In the genomic region with DNA sequence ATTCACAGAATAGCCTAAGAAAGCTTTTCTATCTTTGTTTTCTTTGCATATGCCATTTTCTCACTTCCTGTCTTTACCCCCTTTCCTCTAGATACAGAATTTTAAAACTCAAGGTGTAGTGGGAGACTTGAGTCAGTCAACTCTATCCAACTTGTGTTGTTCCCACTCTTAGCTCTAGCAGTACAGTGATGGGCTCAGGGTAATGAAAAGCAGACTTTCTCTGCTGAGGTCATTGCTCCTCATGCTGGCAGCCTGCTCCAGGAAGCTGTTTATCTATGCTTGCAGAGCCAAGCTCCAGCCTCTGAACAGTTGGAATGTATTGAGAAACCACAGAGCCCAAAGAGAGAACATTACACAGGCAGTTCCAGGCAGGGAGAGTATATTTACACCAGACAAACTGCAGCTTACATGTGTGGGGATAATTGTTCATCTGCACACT, we compare ENCODE assay signal across 1 cellular context.
TF ChIP-seq lines count a peak whose summit lies in the region.

No MANE protein-coding gene starts in this region.

TF ChIP-seq in K562, 482 proteins besides CTCF, POLR2A, EP300 and RAD21 (continued from another document and continues in another):
- TF ChIP-seq OTX1 (CRISPR knock-in tag; IDR thresholded peaks at IDR 0.05) (no peak), COPS2 (conservative IDR thresholded peaks at IDR 0.05) (no peak), SIRT6 (IDR thresholded peaks at IDR 0.05; ENCODE audit: low read depth, low read length) (no peak), ZNF75A (CRISPR knock-in tag; IDR thresholded peaks at IDR 0.05) (no peak), ELF2 (CRISPR knock-in tag; IDR thresholded peaks at IDR 0.05) (no peak), ZSCAN29 (IDR thresholded peaks at IDR 0.05) (no peak), RFX5 (IDR thresholded peaks at IDR 0.05; ENCODE audit: low read depth, low read length) (no peak), ZNF165 (CRISPR knock-in tag; IDR thresholded peaks at IDR 0.05; ENCODE audit: borderline replicate concordance) (no peak), FOSL1 (tag; conservative IDR thresholded peaks at IDR 0.05) (0 out of 2 replicates have a peak, but pooled peaks have one; percentile 28), RB1 (IDR thresholded peaks at IDR 0.05; ENCODE audit: low read depth) (no peak), HNRNPK (IDR thresholded peaks at IDR 0.05; ENCODE audit: low read depth, low read length, poor library complexity, severe bottlenecking) (no peak), KDM4B (IDR thresholded peaks at IDR 0.05; ENCODE audit: borderline replicate concordance in 2 of 2, low read depth in 1 of 2) (no peak), SNIP1 (IDR thresholded peaks at IDR 0.05; ENCODE audit: low read depth) (no peak), RBM14 (IDR thresholded peaks at IDR 0.05; ENCODE audit: borderline replicate concordance, insufficient read depth, low read depth, low read length) (no peak), ATF1 (CRISPR knock-in tag; IDR thresholded peaks at IDR 0.05) (no peak), ATF1 (tag; IDR thresholded peaks at IDR 0.05) (0 out of 2 replicates have a peak, but pooled peaks have one; percentile 13), BCL6 (CRISPR knock-in tag; IDR thresholded peaks at IDR 0.05) (no peak), ZNF146 (CRISPR knock-in tag; IDR thresholded peaks at IDR 0.05; ENCODE audit: unreplicated experiment) (no peak), TCF7 (IDR thresholded peaks at IDR 0.05; ENCODE audit: borderline replicate concordance) (no peak), GTF2E2 (tag; IDR thresholded peaks at IDR 0.05) (no peak), CHD2 (IDR thresholded peaks at IDR 0.05; ENCODE audit: low read depth, low read length) (peak; percentile 29; the same call in 1 of the 2 replicates), PHTF2 (CRISPR knock-in tag; IDR thresholded peaks at IDR 0.05) (no peak), EWSR1 (IDR thresholded peaks at IDR 0.05; ENCODE audit: borderline replicate concordance, low read depth, partially characterized antibody) (no peak), POLR2AphosphoS5 (IDR thresholded peaks at IDR 0.05; ENCODE audit: control insufficient read depth, insufficient read depth, low read depth, low read length) (peak; percentile 77), GATA2 (CRISPR knock-in tag; IDR thresholded peaks at IDR 0.05) (peak; percentile 81), CHD1 (IDR thresholded peaks at IDR 0.05; ENCODE audit: low read length) (no peak), MECOM (CRISPR knock-in tag; IDR thresholded peaks at IDR 0.05) (no peak)
- TF ChIP-seq, protein P1, sequence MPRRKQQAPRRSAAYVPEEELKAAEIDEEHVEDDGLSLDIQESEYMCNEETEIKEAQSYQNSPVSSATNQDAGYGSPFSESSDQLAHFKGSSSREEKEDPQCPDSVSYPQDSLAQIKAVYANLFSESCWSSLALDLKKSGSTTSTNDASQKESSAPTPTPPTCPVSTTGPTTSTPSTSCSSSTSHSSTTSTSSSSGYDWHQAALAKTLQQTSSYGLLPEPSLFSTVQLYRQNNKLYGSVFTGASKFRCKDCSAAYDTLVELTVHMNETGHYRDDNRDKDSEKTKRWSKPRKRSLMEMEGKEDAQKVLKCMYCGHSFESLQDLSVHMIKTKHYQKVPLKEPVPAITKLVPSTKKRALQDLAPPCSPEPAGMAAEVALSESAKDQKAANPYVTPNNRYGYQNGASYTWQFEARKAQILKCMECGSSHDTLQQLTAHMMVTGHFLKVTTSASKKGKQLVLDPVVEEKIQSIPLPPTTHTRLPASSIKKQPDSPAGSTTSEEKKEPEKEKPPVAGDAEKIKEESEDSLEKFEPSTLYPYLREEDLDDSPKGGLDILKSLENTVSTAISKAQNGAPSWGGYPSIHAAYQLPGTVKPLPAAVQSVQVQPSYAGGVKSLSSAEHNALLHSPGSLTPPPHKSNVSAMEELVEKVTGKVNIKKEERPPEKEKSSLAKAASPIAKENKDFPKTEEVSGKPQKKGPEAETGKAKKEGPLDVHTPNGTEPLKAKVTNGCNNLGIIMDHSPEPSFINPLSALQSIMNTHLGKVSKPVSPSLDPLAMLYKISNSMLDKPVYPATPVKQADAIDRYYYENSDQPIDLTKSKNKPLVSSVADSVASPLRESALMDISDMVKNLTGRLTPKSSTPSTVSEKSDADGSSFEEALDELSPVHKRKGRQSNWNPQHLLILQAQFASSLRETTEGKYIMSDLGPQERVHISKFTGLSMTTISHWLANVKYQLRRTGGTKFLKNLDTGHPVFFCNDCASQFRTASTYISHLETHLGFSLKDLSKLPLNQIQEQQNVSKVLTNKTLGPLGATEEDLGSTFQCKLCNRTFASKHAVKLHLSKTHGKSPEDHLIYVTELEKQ (CRISPR knock-in tag; IDR thresholded peaks at IDR 0.05), result no peak
- TF ChIP-seq, protein P2, sequence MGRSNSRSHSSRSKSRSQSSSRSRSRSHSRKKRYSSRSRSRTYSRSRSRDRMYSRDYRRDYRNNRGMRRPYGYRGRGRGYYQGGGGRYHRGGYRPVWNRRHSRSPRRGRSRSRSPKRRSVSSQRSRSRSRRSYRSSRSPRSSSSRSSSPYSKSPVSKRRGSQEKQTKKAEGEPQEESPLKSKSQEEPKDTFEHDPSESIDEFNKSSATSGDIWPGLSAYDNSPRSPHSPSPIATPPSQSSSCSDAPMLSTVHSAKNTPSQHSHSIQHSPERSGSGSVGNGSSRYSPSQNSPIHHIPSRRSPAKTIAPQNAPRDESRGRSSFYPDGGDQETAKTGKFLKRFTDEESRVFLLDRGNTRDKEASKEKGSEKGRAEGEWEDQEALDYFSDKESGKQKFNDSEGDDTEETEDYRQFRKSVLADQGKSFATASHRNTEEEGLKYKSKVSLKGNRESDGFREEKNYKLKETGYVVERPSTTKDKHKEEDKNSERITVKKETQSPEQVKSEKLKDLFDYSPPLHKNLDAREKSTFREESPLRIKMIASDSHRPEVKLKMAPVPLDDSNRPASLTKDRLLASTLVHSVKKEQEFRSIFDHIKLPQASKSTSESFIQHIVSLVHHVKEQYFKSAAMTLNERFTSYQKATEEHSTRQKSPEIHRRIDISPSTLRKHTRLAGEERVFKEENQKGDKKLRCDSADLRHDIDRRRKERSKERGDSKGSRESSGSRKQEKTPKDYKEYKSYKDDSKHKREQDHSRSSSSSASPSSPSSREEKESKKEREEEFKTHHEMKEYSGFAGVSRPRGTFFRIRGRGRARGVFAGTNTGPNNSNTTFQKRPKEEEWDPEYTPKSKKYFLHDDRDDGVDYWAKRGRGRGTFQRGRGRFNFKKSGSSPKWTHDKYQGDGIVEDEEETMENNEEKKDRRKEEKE (IDR thresholded peaks at IDR 0.05; ENCODE audit: borderline replicate concordance in 1 of 2, control insufficient read depth in 1 of 2, low read depth in 2 of 2, low read length in 1 of 2), result 0 out of 4 replicates have a peak, but pooled peaks of 1 of the 2 experiments have one; percentile 60
- TF ChIP-seq, protein P3, sequence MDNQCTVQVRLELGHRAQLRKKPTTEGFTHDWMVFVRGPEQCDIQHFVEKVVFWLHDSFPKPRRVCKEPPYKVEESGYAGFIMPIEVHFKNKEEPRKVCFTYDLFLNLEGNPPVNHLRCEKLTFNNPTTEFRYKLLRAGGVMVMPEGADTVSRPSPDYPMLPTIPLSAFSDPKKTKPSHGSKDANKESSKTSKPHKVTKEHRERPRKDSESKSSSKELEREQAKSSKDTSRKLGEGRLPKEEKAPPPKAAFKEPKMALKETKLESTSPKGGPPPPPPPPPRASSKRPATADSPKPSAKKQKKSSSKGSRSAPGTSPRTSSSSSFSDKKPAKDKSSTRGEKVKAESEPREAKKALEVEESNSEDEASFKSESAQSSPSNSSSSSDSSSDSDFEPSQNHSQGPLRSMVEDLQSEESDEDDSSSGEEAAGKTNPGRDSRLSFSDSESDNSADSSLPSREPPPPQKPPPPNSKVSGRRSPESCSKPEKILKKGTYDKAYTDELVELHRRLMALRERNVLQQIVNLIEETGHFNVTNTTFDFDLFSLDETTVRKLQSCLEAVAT (IDR thresholded peaks at IDR 0.05), result peak in 1 of 2 experiments; percentile 92; a peak in 2 of 4 replicates
- TF ChIP-seq, protein P4, sequence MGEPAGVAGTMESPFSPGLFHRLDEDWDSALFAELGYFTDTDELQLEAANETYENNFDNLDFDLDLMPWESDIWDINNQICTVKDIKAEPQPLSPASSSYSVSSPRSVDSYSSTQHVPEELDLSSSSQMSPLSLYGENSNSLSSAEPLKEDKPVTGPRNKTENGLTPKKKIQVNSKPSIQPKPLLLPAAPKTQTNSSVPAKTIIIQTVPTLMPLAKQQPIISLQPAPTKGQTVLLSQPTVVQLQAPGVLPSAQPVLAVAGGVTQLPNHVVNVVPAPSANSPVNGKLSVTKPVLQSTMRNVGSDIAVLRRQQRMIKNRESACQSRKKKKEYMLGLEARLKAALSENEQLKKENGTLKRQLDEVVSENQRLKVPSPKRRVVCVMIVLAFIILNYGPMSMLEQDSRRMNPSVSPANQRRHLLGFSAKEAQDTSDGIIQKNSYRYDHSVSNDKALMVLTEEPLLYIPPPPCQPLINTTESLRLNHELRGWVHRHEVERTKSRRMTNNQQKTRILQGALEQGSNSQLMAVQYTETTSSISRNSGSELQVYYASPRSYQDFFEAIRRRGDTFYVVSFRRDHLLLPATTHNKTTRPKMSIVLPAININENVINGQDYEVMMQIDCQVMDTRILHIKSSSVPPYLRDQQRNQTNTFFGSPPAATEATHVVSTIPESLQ (CRISPR knock-in tag; IDR thresholded peaks at IDR 0.05), result no peak
- TF ChIP-seq, protein P5, sequence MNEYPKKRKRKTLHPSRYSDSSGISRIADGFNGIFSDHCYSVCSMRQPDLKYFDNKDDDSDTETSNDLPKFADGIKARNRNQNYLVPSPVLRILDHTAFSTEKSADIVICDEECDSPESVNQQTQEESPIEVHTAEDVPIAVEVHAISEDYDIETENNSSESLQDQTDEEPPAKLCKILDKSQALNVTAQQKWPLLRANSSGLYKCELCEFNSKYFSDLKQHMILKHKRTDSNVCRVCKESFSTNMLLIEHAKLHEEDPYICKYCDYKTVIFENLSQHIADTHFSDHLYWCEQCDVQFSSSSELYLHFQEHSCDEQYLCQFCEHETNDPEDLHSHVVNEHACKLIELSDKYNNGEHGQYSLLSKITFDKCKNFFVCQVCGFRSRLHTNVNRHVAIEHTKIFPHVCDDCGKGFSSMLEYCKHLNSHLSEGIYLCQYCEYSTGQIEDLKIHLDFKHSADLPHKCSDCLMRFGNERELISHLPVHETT (CRISPR knock-in tag; conservative IDR thresholded peaks at IDR 0.05 in 1 of 2, IDR thresholded peaks at IDR 0.05 in 1 of 2), result peak in 1 of 2 experiments; percentile 31; a peak in 1 of 4 replicates
- TF ChIP-seq, protein P6, sequence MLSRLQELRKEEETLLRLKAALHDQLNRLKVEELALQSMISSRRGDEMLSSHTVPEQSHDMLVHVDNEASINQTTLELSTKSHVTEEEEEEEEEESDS (CRISPR knock-in tag; IDR thresholded peaks at IDR 0.05), result no peak
- TF ChIP-seq, protein P7, sequence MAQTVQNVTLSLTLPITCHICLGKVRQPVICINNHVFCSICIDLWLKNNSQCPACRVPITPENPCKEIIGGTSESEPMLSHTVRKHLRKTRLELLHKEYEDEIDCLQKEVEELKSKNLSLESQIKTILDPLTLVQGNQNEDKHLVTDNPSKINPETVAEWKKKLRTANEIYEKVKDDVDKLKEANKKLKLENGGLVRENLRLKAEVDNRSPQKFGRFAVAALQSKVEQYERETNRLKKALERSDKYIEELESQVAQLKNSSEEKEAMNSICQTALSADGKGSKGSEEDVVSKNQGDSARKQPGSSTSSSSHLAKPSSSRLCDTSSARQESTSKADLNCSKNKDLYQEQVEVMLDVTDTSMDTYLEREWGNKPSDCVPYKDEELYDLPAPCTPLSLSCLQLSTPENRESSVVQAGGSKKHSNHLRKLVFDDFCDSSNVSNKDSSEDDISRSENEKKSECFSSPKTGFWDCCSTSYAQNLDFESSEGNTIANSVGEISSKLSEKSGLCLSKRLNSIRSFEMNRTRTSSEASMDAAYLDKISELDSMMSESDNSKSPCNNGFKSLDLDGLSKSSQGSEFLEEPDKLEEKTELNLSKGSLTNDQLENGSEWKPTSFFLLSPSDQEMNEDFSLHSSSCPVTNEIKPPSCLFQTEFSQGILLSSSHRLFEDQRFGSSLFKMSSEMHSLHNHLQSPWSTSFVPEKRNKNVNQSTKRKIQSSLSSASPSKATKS (CRISPR knock-in tag; IDR thresholded peaks at IDR 0.05), result no peak
- TF ChIP-seq, protein P8, sequence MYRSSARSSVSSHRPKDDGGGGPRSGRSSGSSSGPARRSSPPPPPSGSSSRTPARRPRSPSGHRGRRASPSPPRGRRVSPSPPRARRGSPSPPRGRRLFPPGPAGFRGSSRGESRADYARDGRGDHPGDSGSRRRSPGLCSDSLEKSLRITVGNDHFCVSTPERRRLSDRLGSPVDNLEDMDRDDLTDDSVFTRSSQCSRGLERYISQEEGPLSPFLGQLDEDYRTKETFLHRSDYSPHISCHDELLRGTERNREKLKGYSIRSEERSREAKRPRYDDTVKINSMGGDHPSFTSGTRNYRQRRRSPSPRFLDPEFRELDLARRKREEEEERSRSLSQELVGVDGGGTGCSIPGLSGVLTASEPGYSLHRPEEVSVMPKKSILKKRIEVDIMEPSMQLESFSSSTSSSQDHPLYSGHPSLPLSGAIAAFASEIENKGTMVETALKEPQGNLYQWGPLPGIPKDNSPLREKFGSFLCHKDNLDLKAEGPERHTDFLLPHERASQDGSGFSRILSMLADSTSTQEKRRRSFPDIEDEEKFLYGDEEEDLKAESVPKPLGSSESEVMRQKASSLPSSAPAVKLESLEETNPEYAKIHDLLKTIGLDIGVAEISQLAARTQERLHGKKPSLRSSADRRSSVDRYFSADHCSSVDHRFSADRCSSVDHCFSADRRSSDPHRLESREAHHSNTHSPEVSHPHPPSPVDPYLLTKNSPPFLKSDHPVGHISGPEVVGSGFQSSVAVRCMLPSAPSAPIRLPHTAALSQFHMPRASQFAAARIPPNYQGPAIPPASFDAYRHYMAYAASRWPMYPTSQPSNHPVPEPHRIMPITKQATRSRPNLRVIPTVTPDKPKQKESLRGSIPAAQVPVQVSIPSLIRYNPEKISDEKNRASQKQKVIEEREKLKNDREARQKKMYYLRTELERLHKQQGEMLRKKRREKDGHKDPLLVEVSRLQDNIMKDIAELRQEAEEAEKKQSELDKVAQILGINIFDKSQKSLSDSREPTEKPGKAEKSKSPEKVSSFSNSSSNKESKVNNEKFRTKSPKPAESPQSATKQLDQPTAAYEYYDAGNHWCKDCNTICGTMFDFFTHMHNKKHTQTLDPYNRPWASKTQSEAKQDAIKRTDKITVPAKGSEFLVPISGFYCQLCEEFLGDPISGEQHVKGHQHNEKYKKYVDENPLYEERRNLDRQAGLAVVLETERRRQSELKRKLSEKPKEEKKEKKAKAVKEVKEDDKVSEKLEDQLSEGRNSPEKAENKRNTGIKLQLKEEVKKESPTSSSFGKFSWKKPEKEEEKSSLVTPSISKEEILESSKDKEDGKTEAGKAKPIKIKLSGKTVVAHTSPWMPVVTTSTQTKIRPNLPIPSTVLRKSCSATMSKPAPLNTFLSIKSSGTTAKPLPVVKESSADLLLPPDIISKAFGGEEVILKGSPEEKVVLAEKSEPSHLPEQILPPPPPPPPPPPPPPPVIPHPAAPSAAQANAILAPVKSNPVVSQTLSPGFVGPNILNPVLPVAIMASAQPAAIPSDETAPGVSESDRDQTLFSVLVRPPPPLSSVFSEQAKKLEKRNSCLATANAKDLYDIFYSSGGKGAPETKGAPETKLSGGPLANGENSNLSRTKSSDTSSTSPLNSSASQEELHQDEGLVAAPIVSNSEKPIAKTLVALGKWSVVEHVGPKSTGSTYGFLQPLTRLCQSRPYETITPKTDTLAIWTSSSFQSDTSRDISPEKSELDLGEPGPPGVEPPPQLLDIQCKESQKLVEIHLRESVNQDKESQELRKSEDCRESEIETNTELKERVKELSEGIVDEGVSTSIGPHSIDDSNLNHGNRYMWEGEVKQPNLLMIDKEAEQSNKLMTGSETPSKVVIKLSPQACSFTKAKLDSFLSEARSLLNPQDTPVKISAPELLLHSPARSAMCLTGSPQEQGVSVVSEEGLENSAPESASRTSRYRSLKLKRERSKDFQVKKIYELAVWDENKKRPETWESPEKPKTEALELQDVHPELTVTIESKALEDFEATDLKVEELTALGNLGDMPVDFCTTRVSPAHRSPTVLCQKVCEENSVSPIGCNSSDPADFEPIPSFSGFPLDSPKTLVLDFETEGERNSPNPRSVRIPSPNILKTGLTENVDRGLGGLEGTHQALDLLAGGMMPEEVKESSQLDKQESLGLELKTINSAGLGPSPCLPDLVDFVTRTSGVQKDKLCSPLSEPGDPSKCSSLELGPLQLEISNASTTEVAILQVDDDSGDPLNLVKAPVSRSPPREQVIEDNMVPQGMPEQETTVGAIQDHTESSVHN (IDR thresholded peaks at IDR 0.05; ENCODE audit: borderline replicate concordance in 1 of 2, low read depth in 1 of 2), result no peak
